34 cellular contexts compared by ENCODE assay signal in genomic region chr4:16777726-16778125, GRCh38.
"Had no signal": no experiment of that assay in that cellular context is flagged by ENCODE, and none has a peak within 500 bp of the region (broad histone marks: within the 10 kb centered on the region; RNA-seq: fewer than 3 reads in every experiment).

No MANE protein-coding gene starts in this region.

- H3K4me3 ChIP-seq: MG63 had no signal

- H3K27me3 ChIP-seq: MG63 had no signal

- DNase-seq: Karpas-422, Kasumi-1, MG63, MM.1S, MV-4-11, NCI-H1048, NCI-H1092, NCI-H1092 treated with DMSO at 0.1 percent for 48 hours, NCI-H1105, NCI-H1105 treated with DMSO at 0.1 percent for 48 hours, NCI-H1417, NCI-H1417 treated with DMSO at 0.1 percent for 48 hours, NCI-H1436, NCI-H1436 treated with DMSO at 0.1 percent for 48 hours, NCI-H146, NCI-H1694, NCI-H1694 treated with DMSO at 0.1 percent for 48 hours, NCI-H187, NCI-H187 treated with DMSO at 0.1 percent for 48 hours, NCI-H1930, NCI-H2029, NCI-H2029 treated with DMSO at 0.1 percent for 48 hours, NCI-H2081, NCI-H2081 treated with DMSO at 0.1 percent for 48 hours, NCI-H2107, NCI-H2171, NCI-H2171 treated with DMSO at 0.1 percent for 48 hours, NCI-H2227 treated with DMSO at 0.1 percent for 48 hours, NCI-H226, NCI-H345, NCI-H446, NCI-H510A, NCI-H510A treated with DMSO at 0.1 percent for 48 hours, NCI-H524 treated with DMSO at 0.1 percent for 48 hours had no signal

- H3K9me3 ChIP-seq: MG63 had no signal
